12 cellular contexts compared by ENCODE assay signal in genomic region chr20:2984956-2985661, GRCh38. TPM values are rescaled to one million over a fixed set of nuclear protein-coding genes. Genes with fewer than 3 reads are reported as not detected.
A peak's percentile ranks its signal among the peaks of the same experiment; 100 is the strongest.
DNase-seq lines count a peak whose midpoint lies in the region; ATAC-seq and TF ChIP-seq lines count a peak whose summit lies in the region.
"Had no signal": no experiment of that assay in that cellular context is flagged by ENCODE, and none has a peak within 500 bp of the region (broad histone marks: within the 10 kb centered on the region; RNA-seq: fewer than 3 reads in every experiment).

No MANE protein-coding gene starts in this region.

- peaks cover 40% of the 10 kb centered on the region for H3K36me3 Mint-ChIP-seq in activated CD4-positive, alpha-beta T cell treated with anti-CD3 and anti-CD28 coated beads, Interleukin-2, amount 10 ng/mL, durations not matched to agents 7 days and 5 days (ENCODE audit: low read depth)

- H3K9me3 Mint-ChIP-seq in activated CD4-positive, alpha-beta T cell treated with anti-CD3 and anti-CD28 coated beads, Interleukin-2, amount 10 ng/mL, durations not matched to agents 7 days and 5 days: no peaks in the 10 kb centered on the region
- H3K9me3 Mint-ChIP-seq: CD4-positive, CD25-positive, alpha-beta regulatory T cell; memory B cell had no signal

- CTCF ChIA-PET in activated CD4-positive, alpha-beta T cell treated with anti-CD3 and anti-CD28 coated beads, Interleukin-2, amount 10 ng/mL, durations not matched to agents 7 days and 5 days (lab: Charles Lee): interaction anchor here (1.2 to 1.3 kb wide), 2 partner anchors 27 to 30 kb away, joined by 3 to 4 read pairs; no protein-coding TSS in a partner anchor

- no peaks in the 10 kb centered on the region for H3K27me3 Mint-ChIP-seq in activated CD4-positive, alpha-beta T cell treated with anti-CD3 and anti-CD28 coated beads, Interleukin-2, amount 10 ng/mL, durations not matched to agents 7 days and 5 days
- H3K27me3 Mint-ChIP-seq: CD4-positive, CD25-positive, alpha-beta regulatory T cell; memory B cell had no signal

- peaks cover 44% of the 10 kb centered on the region for H3K4me1 Mint-ChIP-seq in activated CD4-positive, alpha-beta T cell treated with anti-CD3 and anti-CD28 coated beads, Interleukin-2, amount 10 ng/mL, durations not matched to agents 7 days and 5 days
- H3K4me1 Mint-ChIP-seq: memory B cell had no signal

- DNase-seq in activated CD4-positive, alpha-beta T cell treated with anti-CD3 and anti-CD28 coated beads, Interleukin-2, amount 50 U/mL, for 48 hours: peak; percentile 57 to 69
- DNase-seq in activated CD4-positive, alpha-beta T cell treated with anti-CD3 and anti-CD28 coated beads, Interleukin-2, amount 10 ng/mL, durations not matched to agents 7 days and 5 days: no peak
- DNase-seq in NCI-H2029 (lab: John Stamatoyannopoulos, UW) (peak; percentile 19), epithelial cell of proximal tubule (ENCODE audit: low read depth) (peak; percentile 70), NCI-H2107 (lab: John Stamatoyannopoulos, UW) (no peak)
- peak; percentile 65 for DNase-seq in stimulated activated CD4-positive, alpha-beta T cell treated with anti-CD3 and anti-CD28 coated beads, Interleukin-15, amount 100 ng/mL, for 24 hours
- DNase-seq: colonic mucosa had no signal

- POLR2A ChIA-PET in activated CD4-positive, alpha-beta T cell treated with anti-CD3 and anti-CD28 coated beads, Interleukin-2, amount 10 ng/mL, durations not matched to agents 7 days and 5 days (lab: Charles Lee): no interaction called here

- no peak overlapping the region for H3K27ac Mint-ChIP-seq in activated CD4-positive, alpha-beta T cell treated with anti-CD3 and anti-CD28 coated beads, Interleukin-2, amount 10 ng/mL, durations not matched to agents 7 days and 5 days
- H3K27ac Mint-ChIP-seq: memory B cell had no signal

- ATAC-seq in GM21717 (IDR thresholded peaks at IDR 0.05; ENCODE audit: unreplicated experiment) (no peak), HG02588 (IDR thresholded peaks at IDR 0.05; ENCODE audit: unreplicated experiment) (no peak)

- no peak overlapping the region for H3K4me3 Mint-ChIP-seq in activated CD4-positive, alpha-beta T cell treated with anti-CD3 and anti-CD28 coated beads, Interleukin-2, amount 10 ng/mL, durations not matched to agents 7 days and 5 days
- H3K4me3 Mint-ChIP-seq: CD4-positive, CD25-positive, alpha-beta regulatory T cell; memory B cell had no signal

- no peak overlapping the region for H3K4me3 ChIP-seq in epithelial cell of proximal tubule (ENCODE audit: low read depth, low read length)
- H3K4me3 ChIP-seq: colonic mucosa had no signal

- no peak for TF ChIP-seq CTCF in epithelial cell of proximal tubule (conservative IDR thresholded peaks at IDR 0.05; ENCODE audit: low read depth, low read length)

RNA-seq across cellular contexts. Expression of gene GNRH2, which starts 58.3 kb away (rescaled TPM):
- 1 to 10 TPM; 1.2 to 2.0 TPM for total RNA-seq in activated CD4-positive, alpha-beta T cell treated with anti-CD3 and anti-CD28 coated beads, Interleukin-2, amount 10 ng/mL, durations not matched to agents 7 days and 5 days
- not detected in 2 replicates for total RNA-seq in epithelial cell of proximal tubule
- total RNA-seq: colonic mucosa, NCI-H460 had no signal

Comparison
In these comparisons a context has a peak if more than half of its experiments do, and no peak if none do; other contexts are left out.
1. DNase-seq: peak in activated CD4-positive, alpha-beta T cell treated with anti-CD3 and anti-CD28 coated beads, Interleukin-2, amount 50 U/mL, for 48 hours (2 of 2), NCI-H2029 (single experiment), epithelial cell of proximal tubule (single experiment) and stimulated activated CD4-positive, alpha-beta T cell treated with anti-CD3 and anti-CD28 coated beads, Interleukin-15, amount 100 ng/mL, for 24 hours (single experiment); none in activated CD4-positive, alpha-beta T cell treated with anti-CD3 and anti-CD28 coated beads, Interleukin-2, amount 10 ng/mL, durations not matched to agents 7 days and 5 days (single experiment) and NCI-H2107 (single experiment).